Comparison of ENCODE assay signal across 1 cellular context in the genomic region with DNA sequence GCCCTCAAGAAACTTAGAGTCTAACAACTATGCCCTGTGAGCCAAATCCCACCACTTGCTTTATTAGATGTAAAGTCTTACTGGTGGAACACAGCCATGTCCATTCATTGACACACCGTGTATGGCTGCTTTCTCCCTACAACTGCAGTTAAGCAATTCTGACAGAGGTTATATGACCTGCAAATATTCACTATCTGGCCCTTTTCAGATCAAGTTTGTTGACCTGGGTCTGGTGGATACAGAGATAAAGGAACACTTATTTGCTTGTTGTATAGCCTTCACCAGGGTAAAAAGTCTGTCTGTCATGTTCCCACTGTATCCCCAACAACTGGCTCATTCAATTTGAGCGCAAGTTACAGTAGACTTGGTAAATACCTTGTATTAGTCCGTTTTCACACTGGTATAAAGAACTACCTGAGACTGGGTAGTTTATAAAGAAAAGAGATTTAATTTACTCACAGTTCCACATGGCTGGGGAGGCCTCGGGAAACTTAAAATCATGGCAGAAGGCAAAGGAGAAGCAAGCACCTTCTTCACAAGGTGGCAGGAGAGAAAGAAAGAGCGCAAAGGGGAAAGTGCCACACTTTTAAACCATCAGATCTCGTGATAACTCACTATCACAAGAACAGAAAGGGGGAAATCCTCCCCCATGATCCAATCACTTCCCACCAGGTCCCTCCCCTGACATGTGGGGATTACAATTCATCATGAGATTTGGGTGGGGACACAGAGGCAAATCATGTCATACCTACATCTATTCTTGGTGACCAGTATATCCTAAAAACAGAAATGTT.
TF ChIP-seq lines count a peak whose summit lies in the region.

No MANE protein-coding gene starts in this region.

TF ChIP-seq in WTC11, 78 proteins besides CTCF, POLR2A, EP300 and RAD21 (continued from another document):
- TF ChIP-seq, protein P1, sequence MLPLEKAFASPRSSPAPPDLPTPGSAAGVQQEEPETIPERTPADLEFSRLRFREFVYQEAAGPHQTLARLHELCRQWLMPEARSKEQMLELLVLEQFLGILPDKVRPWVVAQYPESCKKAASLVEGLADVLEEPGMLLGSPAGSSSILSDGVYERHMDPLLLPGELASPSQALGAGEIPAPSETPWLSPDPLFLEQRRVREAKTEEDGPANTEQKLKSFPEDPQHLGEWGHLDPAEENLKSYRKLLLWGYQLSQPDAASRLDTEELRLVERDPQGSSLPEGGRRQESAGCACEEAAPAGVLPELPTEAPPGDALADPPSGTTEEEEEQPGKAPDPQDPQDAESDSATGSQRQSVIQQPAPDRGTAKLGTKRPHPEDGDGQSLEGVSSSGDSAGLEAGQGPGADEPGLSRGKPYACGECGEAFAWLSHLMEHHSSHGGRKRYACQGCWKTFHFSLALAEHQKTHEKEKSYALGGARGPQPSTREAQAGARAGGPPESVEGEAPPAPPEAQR (CRISPR knock-in tag; IDR thresholded peaks at IDR 0.05): no peak
- no peak for TF ChIP-seq SOX15 (CRISPR knock-in tag; IDR thresholded peaks at IDR 0.05)
- no peak for TF ChIP-seq NFE2L1 (CRISPR knock-in tag; IDR thresholded peaks at IDR 0.05)
- no peak for TF ChIP-seq HMGA2 (CRISPR knock-in tag; IDR thresholded peaks at IDR 0.05)
- no peak for TF ChIP-seq NFATC4 (CRISPR knock-in tag; IDR thresholded peaks at IDR 0.05)
